In genomic region chr22:42299586-42300285, GRCh38 we compare ENCODE assay signal across 9 cellular contexts. TPM values are rescaled to one million over a fixed set of nuclear protein-coding genes. Genes with fewer than 3 reads are reported as not detected.
DNase-seq lines count a peak whose midpoint lies in the region; ATAC-seq and TF ChIP-seq lines count a peak whose summit lies in the region.
"Had no signal": no experiment of that assay in that cellular context is flagged by ENCODE, and none has a peak within 500 bp of the region (broad histone marks: within the 10 kb centered on the region; RNA-seq: fewer than 3 reads in every experiment).

No MANE protein-coding gene starts in this region.

- H3K36me3 Mint-ChIP-seq in activated T-cell treated with anti-CD3 and anti-CD28 coated beads, Interleukin-2, amount 50 U/mL, for 24 hours (ENCODE audit: low read depth), result no peaks in the 10 kb centered on the region

- H3K27me3 ChIP-seq in lower lobe of right lung (ENCODE audit: low read depth), result no peaks in the 10 kb centered on the region

- no peak overlapping the region for H3K27ac ChIP-seq in lower lobe of right lung
- H3K27ac ChIP-seq: C4-2B had no signal

- intact Hi-C loops in lower lobe of right lung (cut with DNase I), result no loop called here

- H3K36me3 ChIP-seq in lower lobe of right lung, result no peaks in the 10 kb centered on the region

- peak overlapping the region; percentile 44 for H3K4me3 Mint-ChIP-seq in activated T-cell treated with anti-CD3 and anti-CD28 coated beads, Interleukin-2, amount 50 U/mL, for 24 hours

- DNase-seq in AML-193 (lab: John Stamatoyannopoulos, UW), result peak; percentile 68 to 74
- DNase-seq in NCI-H2227 (lab: John Stamatoyannopoulos, UW; ENCODE audit: unreplicated experiment), result peak; percentile 53
- peak; percentile 60 for DNase-seq in activated T-cell treated with anti-CD3 and anti-CD28 coated beads, Interleukin-2, amount 50 U/mL, for 24 hours
- no peak for DNase-seq in lower lobe of right lung
- DNase-seq in NCI-H748 (lab: John Stamatoyannopoulos, UW; ENCODE audit: unreplicated experiment), result no peak
- DNase-seq in DMS53 treated with DMSO at 0.1 percent for 48 hours (lab: John Stamatoyannopoulos, UW; ENCODE audit: unreplicated experiment), result no peak
- DNase-seq in HCEC 1CT, result no peak
- DNase-seq in NCI-H748 treated with DMSO at 0.1 percent for 48 hours (lab: John Stamatoyannopoulos, UW), result no peak

- no peaks in the 10 kb centered on the region for H3K9me3 Mint-ChIP-seq in activated T-cell treated with anti-CD3 and anti-CD28 coated beads, Interleukin-2, amount 50 U/mL, for 24 hours

- H3K4me1 ChIP-seq in lower lobe of right lung, result peaks cover 22% of the 10 kb centered on the region

- no peaks in the 10 kb centered on the region for H3K27me3 Mint-ChIP-seq in activated T-cell treated with anti-CD3 and anti-CD28 coated beads, Interleukin-2, amount 50 U/mL, for 24 hours

- no peak for ATAC-seq in lower lobe of right lung

- H3K4me1 Mint-ChIP-seq in activated T-cell treated with anti-CD3 and anti-CD28 coated beads, Interleukin-2, amount 50 U/mL, for 24 hours (ENCODE audit: low read depth), result peaks cover 81% of the 10 kb centered on the region

- H3K4me3 ChIP-seq in lower lobe of right lung, result peak overlapping the region; percentile 22

- H3K27ac Mint-ChIP-seq in activated T-cell treated with anti-CD3 and anti-CD28 coated beads, Interleukin-2, amount 50 U/mL, for 24 hours, result peak overlapping the region; percentile 84

- no peaks in the 10 kb centered on the region for H3K9me3 ChIP-seq in lower lobe of right lung

- TF ChIP-seq CTCF in lower lobe of right lung (IDR thresholded peaks at IDR 0.05), result no peak

RNA-seq across cellular contexts. Expression of gene TCF20, which starts 29.3 kb away (rescaled TPM):
- total RNA-seq in lower lobe of right lung, result 38.8 TPM

Comparison
In these comparisons a context has a peak if more than half of its experiments do, and no peak if none do; other contexts are left out.
1. DNase-seq: peak in AML-193 (2 of 2), NCI-H2227 (single experiment) and activated T-cell treated with anti-CD3 and anti-CD28 coated beads, Interleukin-2, amount 50 U/mL, for 24 hours (single experiment); none in lower lobe of right lung (single experiment), NCI-H748 (single experiment), DMS53 treated with DMSO at 0.1 percent for 48 hours (single experiment), HCEC 1CT (single experiment) and NCI-H748 treated with DMSO at 0.1 percent for 48 hours (single experiment).